ENCODE assay signal across 13 cellular contexts in genomic region chr16:82782715-82783251, GRCh38.
DNase-seq lines count a peak whose midpoint lies in the region; ATAC-seq and TF ChIP-seq lines count a peak whose summit lies in the region.
"Had no signal": no experiment of that assay in that cellular context is flagged by ENCODE, and none has a peak within 500 bp of the region (broad histone marks: within the 10 kb centered on the region; RNA-seq: fewer than 3 reads in every experiment).

No MANE protein-coding gene starts in this region.

- H3K36me3 Mint-ChIP-seq in H9 (ENCODE audit: insufficient read depth in 1 of 3, low read depth in 3 of 3): no peaks in the 10 kb centered on the region
- H3K36me3 Mint-ChIP-seq in activated naive CD8-positive, alpha-beta T cell treated with anti-CD3 and anti-CD28 coated beads for 36 hours: no peaks in the 10 kb centered on the region
- H3K36me3 Mint-ChIP-seq: activated naive CD8-positive, alpha-beta T cell; stimulated activated memory B cell treated with anti-CD40 and anti-IgM and Interleukin-4, amounts not matched to agents 10 μg/mL and 1 μg/mL and 100 μg/mL, for 72 hours had no signal

- peak; percentile 74 for ATAC-seq in left ventricle myocardium superior
- ATAC-seq: stimulated activated memory B cell treated with anti-CD40 and anti-IgM and Interleukin-4, amounts not matched to agents 10 μg/mL and 1 μg/mL and 100 μg/mL, for 72 hours had no signal

- no peak overlapping the region for H4K5ac ChIP-seq in H9 (ENCODE audit: insufficient read length, low read depth, low read length)

- H3K14ac ChIP-seq in H9 (ENCODE audit: insufficient read depth, low read length): 0 out of 2 replicates have a peak overlapping the region, but pooled peaks have one; percentile 2

- H3K4me1 ChIP-seq in H9 (ENCODE audit: insufficient read depth, low read length): peaks cover 3% of the 10 kb centered on the region; the same call in 1 of the 2 replicates
- no peaks in the 10 kb centered on the region for H3K4me1 ChIP-seq in prostate gland (replicated peaks)

- no peaks in the 10 kb centered on the region for H3K36me3 ChIP-seq in prostate gland
- H3K36me3 ChIP-seq: BLaER1, esophagus muscularis mucosa had no signal

- H3K79me2 ChIP-seq in H9 (ENCODE audit: insufficient read depth, low read length): no peaks in the 10 kb centered on the region

- H3K27ac ChIP-seq in H9 (ENCODE audit: insufficient read length, low read depth, low read length) (no peak overlapping the region), prostate gland (no peak overlapping the region)
- H3K27ac ChIP-seq: BLaER1, esophagus muscularis mucosa had no signal

- no peak overlapping the region for H2AFZ ChIP-seq in H9 (ENCODE audit: low read length)

- no peak overlapping the region for H3K9ac ChIP-seq in H9 (ENCODE audit: extremely low read depth, insufficient read length, low read length)
- H3K9ac ChIP-seq: BLaER1 had no signal

- no peak overlapping the region for H2BK15ac ChIP-seq in H9 (ENCODE audit: low read depth, low read length)

- no peak overlapping the region for H2AK5ac ChIP-seq in H9 (ENCODE audit: insufficient read length, low read length)

- H2BK12ac ChIP-seq in H9 (ENCODE audit: insufficient read length, low read depth, low read length): no peak overlapping the region

- peak overlapping the region in 1 of 2 experiments; percentile 3; a peak in 1 of 5 replicates for H3K4me3 Mint-ChIP-seq in H9
- H3K4me3 Mint-ChIP-seq in activated naive CD8-positive, alpha-beta T cell treated with anti-CD3 and anti-CD28 coated beads for 36 hours: no peak overlapping the region
- H3K4me3 Mint-ChIP-seq: activated naive CD8-positive, alpha-beta T cell had no signal

- H4K20me1 ChIP-seq in H9 (ENCODE audit: control insufficient read depth, insufficient read depth, insufficient read length): no peaks in the 10 kb centered on the region
- H4K20me1 ChIP-seq: BLaER1 had no signal

- H3K23ac ChIP-seq in H9 (ENCODE audit: insufficient read length, low read depth, low read length): no peak overlapping the region

- H3K27ac Mint-ChIP-seq in H9: peak overlapping the region; percentile 45 to 87 (median 87); a peak in 4 of 7 replicates
- no peak overlapping the region for H3K27ac Mint-ChIP-seq in activated naive CD8-positive, alpha-beta T cell treated with anti-CD3 and anti-CD28 coated beads for 36 hours
- H3K27ac Mint-ChIP-seq: activated naive CD8-positive, alpha-beta T cell had no signal

- H2BK20ac ChIP-seq in H9 (ENCODE audit: low read depth, low read length, poor library complexity, severe bottlenecking): no peak overlapping the region

- no peak overlapping the region for H3K4ac ChIP-seq in H9 (ENCODE audit: low read depth, low read length)

- no peak overlapping the region for H3K4me2 ChIP-seq in H9 (ENCODE audit: insufficient read depth, insufficient read length, low read length)

- WGBS in H9 (ENCODE audit: extremely low coverage, insufficient read length, low lambda C conversion rate): no CpG with 5 or more reads among the region's 11 CpGs
- WGBS in prostate gland: 21% methylated on average over 11 of the region's 11 CpGs

- no peak overlapping the region for H3K56ac ChIP-seq in H9 (ENCODE audit: insufficient read length, low read depth, low read length)

- no peaks in the 10 kb centered on the region for H3K79me1 ChIP-seq in H9 (ENCODE audit: insufficient read depth, low read depth, low read length, poor library complexity, severe bottlenecking)

- no peak for TF ChIP-seq CTCF in H9 (conservative IDR thresholded peaks at IDR 0.05)
- no peak for TF ChIP-seq CTCF in prostate gland (IDR thresholded peaks at IDR 0.05)

- H4K8ac ChIP-seq in H9 (replicated peaks; ENCODE audit: insufficient read length, low read depth, low read length): no peak overlapping the region

- H3T11ph ChIP-seq in H9 (ENCODE audit: low read length): no peak overlapping the region

- no peaks in the 10 kb centered on the region for H3K9me3 Mint-ChIP-seq in H9
- no peaks in the 10 kb centered on the region for H3K9me3 Mint-ChIP-seq in activated naive CD8-positive, alpha-beta T cell treated with anti-CD3 and anti-CD28 coated beads for 36 hours
- H3K9me3 Mint-ChIP-seq: stimulated activated memory B cell treated with anti-CD40 and anti-IgM and Interleukin-4, amounts not matched to agents 10 μg/mL and 1 μg/mL and 100 μg/mL, for 72 hours had no signal

- H2BK5ac ChIP-seq in H9 (ENCODE audit: insufficient read length, low read length): no peak overlapping the region

- no peak overlapping the region for H3K4me3 ChIP-seq in prostate gland
- H3K4me3 ChIP-seq: BLaER1, esophagus muscularis mucosa had no signal

- DNase-seq in H9 (peak; percentile 46), NCI-H748 treated with DMSO at 0.1 percent for 48 hours (lab: John Stamatoyannopoulos, UW) (peak; percentile 51), left ventricle myocardium superior (peak; percentile 56), prostate gland (ENCODE audit: low spot score) (peak; percentile 8), NCI-H2171 (lab: John Stamatoyannopoulos, UW) (no peak), EL (no peak)
- DNase-seq in activated naive CD8-positive, alpha-beta T cell treated with anti-CD3 and anti-CD28 coated beads for 36 hours: no peak
- DNase-seq: NCI-H1694; stimulated activated CD4-positive, alpha-beta T cell treated with anti-CD3 and anti-CD28 coated beads, Interleukin-4, amount 100 ng/mL, for 4 hours had no signal

- H3K27me3 ChIP-seq in H9 (ENCODE audit: insufficient read depth, low read length) (no peaks in the 10 kb centered on the region), prostate gland (replicated peaks; ENCODE audit: insufficient read depth) (no peaks in the 10 kb centered on the region)
- H3K27me3 ChIP-seq: BLaER1, esophagus muscularis mucosa had no signal

- peaks cover 19 to 26% of the 10 kb centered on the region in 2 experiments for H3K4me1 Mint-ChIP-seq in H9
- H3K4me1 Mint-ChIP-seq in activated naive CD8-positive, alpha-beta T cell treated with anti-CD3 and anti-CD28 coated beads for 36 hours: no peaks in the 10 kb centered on the region

- H4K91ac ChIP-seq in H9 (ENCODE audit: insufficient read length, low read depth, low read length): no peak overlapping the region

- no peak for TF ChIP-seq POLR2A in prostate gland (IDR thresholded peaks at IDR 0.05)

- no peak overlapping the region for H2BK120ac ChIP-seq in H9 (ENCODE audit: low read depth, low read length, poor library complexity, severe bottlenecking)

- H3K9me3 ChIP-seq in H9 (ENCODE audit: control insufficient read depth, low read depth, low read length): no peaks in the 10 kb centered on the region
- H3K9me3 ChIP-seq in prostate gland: no peaks in the 10 kb centered on the region
- H3K9me3 ChIP-seq: BLaER1, esophagus muscularis mucosa had no signal

- H3K18ac ChIP-seq in H9 (ENCODE audit: insufficient read length, low read depth, low read length): no peak overlapping the region

- H3K23me2 ChIP-seq in H9 (ENCODE audit: insufficient read length, low read depth, low read length, poor library complexity, severe bottlenecking): no peaks in the 10 kb centered on the region

- intact Hi-C loops in left ventricle myocardium superior (cut with micrococcal nuclease): no loop called here
- intact Hi-C loops in prostate gland (cut with DNase I): no loop called here

- H3K27me3 Mint-ChIP-seq in H9 (ENCODE audit: low read depth): no peaks in the 10 kb centered on the region
- no peaks in the 10 kb centered on the region for H3K27me3 Mint-ChIP-seq in activated naive CD8-positive, alpha-beta T cell treated with anti-CD3 and anti-CD28 coated beads for 36 hours
- H3K27me3 Mint-ChIP-seq: stimulated activated memory B cell treated with anti-CD40 and anti-IgM and Interleukin-4, amounts not matched to agents 10 μg/mL and 1 μg/mL and 100 μg/mL, for 72 hours had no signal

Comparison
In these comparisons a context has a peak if more than half of its experiments do, and no peak if none do; other contexts are left out.
1. DNase-seq: peak in H9 (single experiment), NCI-H748 treated with DMSO at 0.1 percent for 48 hours (single experiment), left ventricle myocardium superior (single experiment) and prostate gland (single experiment); none in NCI-H2171 (single experiment), activated naive CD8-positive, alpha-beta T cell treated with anti-CD3 and anti-CD28 coated beads for 36 hours (single experiment) and EL (single experiment).